ENCODE assay signal across 8 cellular contexts in the genomic region with DNA sequence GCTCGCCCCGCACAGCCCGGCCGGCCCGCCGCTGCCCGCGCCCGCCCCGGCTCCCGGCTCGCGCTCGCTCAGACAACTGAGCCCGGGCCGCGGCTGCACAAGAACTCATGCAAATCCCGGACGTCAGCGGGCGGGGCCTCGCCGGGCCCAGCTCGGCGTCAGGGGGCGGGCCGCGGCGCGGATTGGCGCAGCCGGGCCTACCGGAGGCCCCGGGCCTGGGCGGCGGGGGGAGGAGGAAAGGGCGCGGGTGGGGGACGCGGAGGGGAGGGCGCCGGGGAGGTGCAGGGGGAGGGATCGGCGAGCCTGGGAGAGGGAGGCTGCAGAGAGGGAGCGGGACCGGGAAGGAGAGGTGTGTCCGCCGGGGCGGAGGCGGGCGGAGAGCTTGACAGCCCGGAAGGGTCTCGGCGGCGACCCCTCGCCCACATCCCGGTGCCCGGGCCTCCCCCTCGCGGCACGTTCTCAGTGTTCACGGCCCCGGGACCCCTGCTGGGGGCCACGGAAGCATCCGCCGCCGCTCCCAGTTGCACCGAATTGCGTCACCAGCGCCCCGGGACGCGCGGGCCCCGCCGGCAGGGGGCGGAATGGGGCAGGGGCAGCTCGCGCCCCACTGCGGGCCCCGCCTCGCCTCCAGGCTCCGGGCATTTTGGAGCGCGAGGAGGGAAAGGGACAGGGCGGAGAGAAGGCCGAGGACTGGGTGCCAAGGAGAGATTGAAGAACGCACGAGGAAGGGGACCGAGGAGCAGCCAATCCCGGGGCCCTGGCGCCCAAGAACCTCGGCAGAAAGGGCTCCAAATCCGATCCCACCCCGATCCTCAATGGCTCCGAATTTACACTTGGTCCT. TPM values are rescaled to one million over a fixed set of nuclear protein-coding genes. Genes with fewer than 3 reads are reported as not detected.
DNase-seq lines count a peak whose midpoint lies in the region; ATAC-seq and TF ChIP-seq lines count a peak whose summit lies in the region.

A gene (minus strand): TSS at position 78 of the 841 bp plus-strand sequence. CDS start 189 bp downstream, outside the sequence.

- H3K4me3 ChIP-seq in adrenal gland (peak within 1 kb of the TSS; percentile 49 to 96 (median 74)), prostate gland (peak within 1 kb of the TSS; percentile 76 to 86)

- peak; percentile 89 to 96 for TF ChIP-seq POLR2A in adrenal gland (IDR thresholded peaks at IDR 0.05)
- peak; percentile 79 for TF ChIP-seq POLR2A in prostate gland (IDR thresholded peaks at IDR 0.05)

- no peaks in the 10 kb centered on the region for H3K9me3 ChIP-seq in adrenal gland (replicated peaks in 1 of 3)
- no peaks in the 10 kb centered on the region for H3K9me3 ChIP-seq in prostate gland

- H3K27ac ChIP-seq in adrenal gland (peak within 1 kb of the TSS; percentile 78 to 99 (median 95)), prostate gland (peak within 1 kb of the TSS; percentile 97)

- peak; percentile 99 for DNase-seq in GM10266 (ENCODE audit: extremely low spot score)
- DNase-seq in NCI-H1436 treated with DMSO at 0.1 percent for 48 hours (lab: John Stamatoyannopoulos, UW) = peak; percentile 81
- DNase-seq in T-helper 1 cell = peak; percentile 81 to 94 (median 87)
- peak; percentile 95 to 98 (median 97) for DNase-seq in adrenal gland
- DNase-seq in left cardiac atrium = peak; percentile 96
- peak; percentile 96 for DNase-seq in prostate gland (ENCODE audit: low spot score)
- peak; percentile 96 for DNase-seq in ureter (ENCODE audit: low spot score)

- H3K36me3 ChIP-seq in adrenal gland (replicated peaks in 1 of 2) (peaks cover 0 to 7% of the 10 kb centered on the region in 2 donors), prostate gland (peaks cover 0 to 4% of the 10 kb centered on the region in 2 donors)

- intact Hi-C loops in adrenal gland (cut with DNase I) (loop anchor here (2.0 to 10.0 kb wide), 5 partner anchors 37 to 153 kb away; no protein-coding TSS in a partner anchor), left cardiac atrium (cut with DNase I) (loop anchor here in 1 of 2 donors (5.0 kb wide), 1 partner anchor 42 kb away; a partner anchor contains a TSS), prostate gland (cut with DNase I) (loop anchor here (5.0 kb wide), 2 partner anchors 42 to 153 kb away; a partner anchor contains a TSS)

- TF ChIP-seq CTCF in GM10266 (IDR thresholded peaks at IDR 0.05; ENCODE audit: control insufficient read depth, insufficient read depth, low read depth, missing control alignments) = peak; percentile 76
- TF ChIP-seq CTCF in adrenal gland (IDR thresholded peaks at IDR 0.05) = peak in 5 of 6 experiments; percentile 48 to 86 (median 63)
- peak; percentile 41 to 91 (median 78) for TF ChIP-seq CTCF in prostate gland (IDR thresholded peaks at IDR 0.05)

- WGBS in adrenal gland, 4 donors = 0 to 3% (median 1%) methylated on average over 4 to 91 of the region's 96 CpGs
- under 1% methylated on average over 38 of the region's 96 CpGs for WGBS in prostate gland

- H3K27me3 ChIP-seq in adrenal gland (peaks cover 34% of the 10 kb centered on the region), prostate gland (replicated peaks; ENCODE audit: insufficient read depth) (peaks cover 17% of the 10 kb centered on the region)

- ATAC-seq in HG02642 (IDR thresholded peaks at IDR 0.05; ENCODE audit: poor library complexity, unreplicated experiment) = peak; percentile 74
- peak; percentile 80 to 83 for ATAC-seq in left cardiac atrium

- peaks cover 37 to 66% of the 10 kb centered on the region in 2 donors for H3K4me1 ChIP-seq in adrenal gland (replicated peaks in 1 of 2)
- peaks cover 15% of the 10 kb centered on the region for H3K4me1 ChIP-seq in prostate gland (replicated peaks)

RNA-seq across cellular contexts. Expression of the gene that starts here (rescaled TPM):
- total RNA-seq in adrenal gland (10 to 100 TPM; 15.1 to 39.3 (median 25.0) TPM), left cardiac atrium (10 to 100 TPM; 17.9 to 24.2 TPM), prostate gland (10 to 100 TPM; 28.0 to 28.5 TPM), ureter (36.7 TPM)
- 10 to 100 TPM in 1 of 3 donors, 1 to 10 TPM in 2; 5.4 to 10.1 (median 7.6) TPM for polyA plus RNA-seq in adrenal gland

Comparison
In these comparisons a context has a peak if more than half of its experiments do, and no peak if none do; other contexts are left out.
1. Peak in every context shown above with its lines: DNase-seq, ATAC-seq, H3K4me3 ChIP-seq and H3K27ac ChIP-seq.